ENCODE assay signal across 8 cellular contexts in genomic region chr14:73634333-73634833, GRCh38. TPM values are rescaled to one million over a fixed set of nuclear protein-coding genes. Genes with fewer than 3 reads are reported as not detected.
DNase-seq lines count a peak whose midpoint lies in the region; ATAC-seq and TF ChIP-seq lines count a peak whose summit lies in the region.
"Had no signal": no experiment of that assay in that cellular context is flagged by ENCODE, and none has a peak within 500 bp of the region (broad histone marks: within the 10 kb centered on the region; RNA-seq: fewer than 3 reads in every experiment).

No MANE protein-coding gene starts in this region.

- H3K4me3 ChIP-seq in dorsolateral prefrontal cortex (peak overlapping the region; percentile 47 to 87 (median 73)), tibial nerve (peak overlapping the region; percentile 53 to 67 (median 62))

- 19 to 25% methylated on average over 29 to 31 of the region's 31 CpGs for WGBS in tibial nerve, 2 donors

- no peaks in the 10 kb centered on the region for H3K27me3 Mint-ChIP-seq in memory B cell

- no peaks in the 10 kb centered on the region for H3K36me3 Mint-ChIP-seq in memory B cell

- H3K27me3 ChIP-seq in dorsolateral prefrontal cortex: no peaks in the 10 kb centered on the region
- no peaks in the 10 kb centered on the region for H3K27me3 ChIP-seq in tibial nerve

- H3K4me1 ChIP-seq in tibial nerve: peaks cover 0 to 15% (median 6%) of the 10 kb centered on the region in 4 donors

- peak; percentile 35 for DNase-seq in NCI-H510A treated with DMSO at 0.1 percent for 48 hours (lab: John Stamatoyannopoulos, UW)
- peak in 9 of 10 donors; percentile 16 to 84 (median 47) for DNase-seq in dorsolateral prefrontal cortex
- DNase-seq in memory B cell (ENCODE audit: low spot score in 2 of 2): no peak
- no peak for DNase-seq in tibial nerve (ENCODE audit: low spot score in 2 of 2)
- no peak for DNase-seq in SKM-1 treated with dmso at 0.1 percent for 144 hours (lab: John Stamatoyannopoulos, UW; ENCODE audit: unreplicated experiment)

- no peaks in the 10 kb centered on the region for H3K36me3 ChIP-seq in tibial nerve

- H3K4me1 Mint-ChIP-seq in memory B cell: peaks cover 3% of the 10 kb centered on the region

- intact Hi-C loops in dorsolateral prefrontal cortex (cut with DNase I): loop anchor here (5.0 to 10.0 kb wide), 3 partner anchors 67 to 140 kb away; partner anchors contain the start of genes ACOT2 (in 1 of the 2) and RIOX1 (in 1 of the 2)

- peak overlapping the region; percentile 80 for H3K4me3 Mint-ChIP-seq in memory B cell

- no peaks in the 10 kb centered on the region for H3K9me3 ChIP-seq in tibial nerve

- peak in 44 of 56 donors; percentile 22 to 67 (median 40) for TF ChIP-seq CTCF in dorsolateral prefrontal cortex (IDR thresholded peaks at IDR 0.05 in 54 of 56, conservative IDR thresholded peaks at IDR 0.05 in 2 of 56; ENCODE audit: low read depth in 1 of 56, partially characterized antibody in 56 of 56)
- TF ChIP-seq CTCF in tibial nerve (IDR thresholded peaks at IDR 0.05): peak in 4 of 5 experiments; percentile 7 to 32 (median 26)

- TF ChIP-seq EP300 in tibial nerve (IDR thresholded peaks at IDR 0.05): no peak

- peak overlapping the region in 54 of 59 donors; percentile 8 to 91 (median 76) for H3K27ac ChIP-seq in dorsolateral prefrontal cortex
- peak overlapping the region in 1 of 4 donors; percentile 52 for H3K27ac ChIP-seq in tibial nerve

- H3K27ac Mint-ChIP-seq in memory B cell: peak overlapping the region; percentile 67

- H3K9me3 Mint-ChIP-seq in memory B cell: no peaks in the 10 kb centered on the region

- ATAC-seq in GM19025 (IDR thresholded peaks at IDR 0.05; ENCODE audit: low read depth, unreplicated experiment) (peak; percentile 14), memory B cell (ENCODE audit: low read depth) (no peak), GM21447 (IDR thresholded peaks at IDR 0.05; ENCODE audit: unreplicated experiment) (no peak)

- TF ChIP-seq POLR2A in tibial nerve (IDR thresholded peaks at IDR 0.05): no peak

RNA-seq across cellular contexts. Expression of gene DNAL1, which starts 10.4 kb away (rescaled TPM):
- 10 to 100 TPM; 17.3 to 60.9 (median 39.3) TPM for total RNA-seq in dorsolateral prefrontal cortex
- 10 to 100 TPM in 2 of 4 donors, 1 to 10 TPM in 2; 7.5 to 21.0 (median 9.8) TPM for total RNA-seq in tibial nerve

RNA-seq across cellular contexts. Expression of gene ACOT6, which starts 22.1 kb away (rescaled TPM):
- total RNA-seq in dorsolateral prefrontal cortex (1 to 10 TPM in 5 of 120 experiments, under 1 TPM in 42, not detected in 73; 0.27 to 1.3 (median 0.59) TPM), tibial nerve (under 1 TPM in 1 of 4 donors, not detected in 3; 0.39 TPM)
- total RNA-seq: T-helper 2 cell treated with Interferon-gamma antibody and Interleukin-4, amounts not matched to agents 100 ng/mL and 5 ng/mL, for 36 hours had no signal

RNA-seq across cellular contexts. Expression of gene ACOT4, which starts 42.7 kb away (rescaled TPM):
- total RNA-seq in dorsolateral prefrontal cortex (1 to 10 TPM in 113 of 120 experiments, under 1 TPM in 7; 0.35 to 6.2 (median 2.4) TPM), tibial nerve (1 to 10 TPM in 2 of 4 donors, under 1 TPM in 2; 0.20 to 3.3 (median 1.6) TPM)

Comparison
In these comparisons a context has a peak if more than half of its experiments do, and no peak if none do; other contexts are left out.
1. DNase-seq: peak in NCI-H510A treated with DMSO at 0.1 percent for 48 hours (single experiment) and dorsolateral prefrontal cortex (9 of 10); none in memory B cell (0 of 2), tibial nerve (0 of 2) and SKM-1 treated with dmso at 0.1 percent for 144 hours (single experiment).